8 cellular contexts compared by ENCODE assay signal in the genomic region with DNA sequence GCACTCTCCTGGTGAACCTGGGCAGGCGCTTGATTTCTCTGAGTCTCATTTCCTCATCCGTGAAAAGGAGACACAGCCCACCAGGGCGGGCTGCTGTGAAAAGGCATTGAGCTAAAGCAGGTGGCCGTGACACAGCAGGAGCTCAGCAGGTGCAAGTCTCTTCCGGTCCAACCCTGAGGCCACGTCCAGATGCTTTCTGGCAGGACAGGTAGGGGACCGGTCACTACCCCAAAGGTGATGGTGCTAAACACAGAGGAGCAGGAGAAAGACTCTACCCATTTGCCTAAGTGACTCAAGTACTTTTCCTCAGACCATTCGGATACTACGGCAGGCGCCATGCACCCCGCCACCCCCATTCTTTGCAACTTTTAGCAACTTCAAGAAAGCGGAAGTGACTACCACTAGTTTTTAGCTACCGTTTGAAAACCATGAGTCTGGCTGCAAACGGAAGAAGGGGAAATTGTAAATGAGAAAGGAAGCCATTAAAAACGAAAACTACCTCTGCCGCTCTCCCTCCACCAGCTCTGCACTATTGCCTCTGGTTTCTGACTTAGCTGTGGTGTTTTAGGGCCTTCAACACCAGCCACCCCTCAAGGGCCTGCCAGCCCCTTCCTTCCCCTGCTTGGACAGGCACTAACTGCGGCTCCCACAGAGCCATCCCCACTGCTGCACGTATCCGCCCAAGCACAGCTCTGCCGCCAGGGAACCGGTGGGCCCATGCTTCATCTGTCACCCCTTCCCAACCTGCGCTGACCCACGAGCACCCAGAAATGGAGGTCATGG. TPM values are rescaled to one million over a fixed set of nuclear protein-coding genes. Genes with fewer than 3 reads are reported as not detected.
DNase-seq lines count a peak whose midpoint lies in the region; ATAC-seq and TF ChIP-seq lines count a peak whose summit lies in the region.

No MANE protein-coding gene starts in this region.

- peak overlapping the region; percentile 74 for H3K4me3 ChIP-seq in CD8-positive, alpha-beta T cell (ENCODE audit: low read depth, low read length)

- TF ChIP-seq POLR2A in erythroblast (IDR thresholded peaks at IDR 0.05; ENCODE audit: low read length) = no peak

- peak; percentile 53 for ATAC-seq in CD8-positive, alpha-beta T cell
- ATAC-seq in GM19463 (IDR thresholded peaks at IDR 0.05; ENCODE audit: unreplicated experiment) = peak; percentile 37

- peaks cover 73% of the 10 kb centered on the region for H3K4me1 ChIP-seq in CD8-positive, alpha-beta T cell (ENCODE audit: insufficient read depth, low read length)

- intact Hi-C loops in CD8-positive, alpha-beta T cell (cut with DNase I, micrococcal nuclease) = loop anchor here (1.0 to 10.0 kb wide), 3 partner anchors 26 to 381 kb away; partner anchors contain the start of genes HSPBP1 (in 1 of the 2) and PPP1R12C (in 1 of the 2)

- peak in 6 of 7 experiments; percentile 45 to 83 (median 69) for DNase-seq in CD8-positive, alpha-beta T cell
- DNase-seq in NCI-H1092 (lab: John Stamatoyannopoulos, UW) (peak; percentile 17), erythroblast (lab: John Stamatoyannopoulos, UW) (peak; percentile 40 to 53), HFFc6 (no peak), occipital lobe (lab: John Stamatoyannopoulos, UW) (no peak)
- DNase-seq in activated CD4-positive, alpha-beta T cell treated with anti-CD3 and anti-CD28 coated beads, Interleukin-2, amount 50 U/mL, for 1 hour = peak; percentile 56
- peak; percentile 23 to 29 for DNase-seq in stimulated activated CD8-positive, alpha-beta memory T cell treated with anti-CD3 and anti-CD28 coated beads, Interleukin-15, amount 100 ng/mL, for 48 hours (ENCODE audit: low read depth in 2 of 2)

- no peaks in the 10 kb centered on the region for H3K9me3 ChIP-seq in CD8-positive, alpha-beta T cell (ENCODE audit: low read length)

- H3K9me3 Mint-ChIP-seq in CD8-positive, alpha-beta T cell = no peaks in the 10 kb centered on the region
- H3K9me3 Mint-ChIP-seq in HFFc6 = no peaks in the 10 kb centered on the region

- H3K27ac ChIP-seq in CD8-positive, alpha-beta T cell (ENCODE audit: low read depth, low read length) = peak overlapping the region; percentile 75

- no peaks in the 10 kb centered on the region for H3K27me3 Mint-ChIP-seq in CD8-positive, alpha-beta T cell (ENCODE audit: low read depth)
- no peaks in the 10 kb centered on the region; the same call in none of the 2 replicates for H3K27me3 Mint-ChIP-seq in HFFc6 (ENCODE audit: insufficient read depth)

- peaks cover 71% of the 10 kb centered on the region for H3K4me1 Mint-ChIP-seq in CD8-positive, alpha-beta T cell (ENCODE audit: low read depth)
- peaks cover 50% of the 10 kb centered on the region for H3K4me1 Mint-ChIP-seq in HFFc6 (ENCODE audit: low read depth)

- peaks cover 40% of the 10 kb centered on the region for H3K36me3 Mint-ChIP-seq in CD8-positive, alpha-beta T cell
- peaks cover 20% of the 10 kb centered on the region; the same call in 1 of the 2 replicates for H3K36me3 Mint-ChIP-seq in HFFc6 (ENCODE audit: low read depth)

- TF ChIP-seq CTCF in CD8-positive, alpha-beta T cell (IDR thresholded peaks at IDR 0.05) = no peak
- no peak for TF ChIP-seq CTCF in HFFc6 (IDR thresholded peaks at IDR 0.05)

- CTCF ChIA-PET in CD8-positive, alpha-beta T cell (lab: Charles Lee) = interaction anchor here (0.9 to 3.9 kb wide), 10 partner anchors 9 to 250 kb away, joined by 3 to 22 read pairs (median 4); partner anchors contain the start of gene HSPBP1

- peaks cover 4% of the 10 kb centered on the region for H3K36me3 ChIP-seq in CD8-positive, alpha-beta T cell (ENCODE audit: insufficient read depth, low read length)

- no peaks in the 10 kb centered on the region for H3K27me3 ChIP-seq in CD8-positive, alpha-beta T cell (ENCODE audit: insufficient read depth, low read length)

- POLR2A ChIA-PET in CD8-positive, alpha-beta T cell (lab: Charles Lee) = interaction anchor here (0.9 to 3.1 kb wide), 12 partner anchors 8 to 385 kb away, joined by 3 to 22 read pairs (median 5); partner anchors contain the start of genes HSPBP1, KMT5C, RPL28 and TMEM238

- H3K4me3 Mint-ChIP-seq in CD8-positive, alpha-beta T cell = peak overlapping the region; percentile 93
- H3K4me3 Mint-ChIP-seq in HFFc6 = no peak overlapping the region

- peak overlapping the region; percentile 98 for H3K27ac Mint-ChIP-seq in CD8-positive, alpha-beta T cell
- no peak overlapping the region for H3K27ac Mint-ChIP-seq in HFFc6

RNA-seq across cellular contexts. Expression of gene PPP6R1, which starts 4.8 kb away (rescaled TPM):
- 100 to 1,000 TPM; 163 to 172 TPM for total RNA-seq in CD8-positive, alpha-beta T cell
- total RNA-seq in HFFc6 (2021; fragmentation: NEBNext Ultra II Directional; extraction: Animal tissue kit (Norgen Biotek cat#: 25700)) = 10 to 100 TPM; 85.8 to 93.7 (median 88.9) TPM
- total RNA-seq in occipital lobe = 11.4 TPM

RNA-seq across cellular contexts. Expression of gene TMEM86B, which starts 25.5 kb away (rescaled TPM):
- total RNA-seq in CD8-positive, alpha-beta T cell = 1 to 10 TPM; 8.9 to 9.3 TPM
- 1 to 10 TPM; 1.8 to 2.7 (median 2.0) TPM for total RNA-seq in HFFc6 (2021; fragmentation: NEBNext Ultra II Directional; extraction: Animal tissue kit (Norgen Biotek cat#: 25700))
- 0.78 TPM for total RNA-seq in occipital lobe

RNA-seq across cellular contexts. Expression of gene HSPBP1, which starts 25.9 kb away (rescaled TPM):
- total RNA-seq in CD8-positive, alpha-beta T cell = 10 to 100 TPM; 18.8 to 18.9 TPM
- total RNA-seq in HFFc6 (2021; fragmentation: NEBNext Ultra II Directional; extraction: Animal tissue kit (Norgen Biotek cat#: 25700)) = 10 to 100 TPM; 37.5 to 43.1 (median 42.5) TPM
- 23.4 TPM for total RNA-seq in occipital lobe

RNA-seq across cellular contexts. Expression of gene BRSK1, which starts 29.8 kb away (rescaled TPM):
- total RNA-seq in CD8-positive, alpha-beta T cell = 1 to 10 TPM; 5.2 to 6.0 TPM
- 10 to 100 TPM; 10.9 to 12.0 (median 11.3) TPM for total RNA-seq in HFFc6 (2021; fragmentation: NEBNext Ultra II Directional; extraction: Animal tissue kit (Norgen Biotek cat#: 25700))
- 67.1 TPM for total RNA-seq in occipital lobe

RNA-seq across cellular contexts. Expression of gene PTPRH, which starts 44.7 kb away (rescaled TPM):
- not detected for total RNA-seq in CD8-positive, alpha-beta T cell
- 1 to 10 TPM in 1 of 6 experiments, under 1 TPM in 5; 0.45 to 1.0 (median 0.59) TPM for total RNA-seq in HFFc6 (2021; fragmentation: NEBNext Ultra II Directional; extraction: Animal tissue kit (Norgen Biotek cat#: 25700))
- 0.47 TPM for total RNA-seq in occipital lobe

Comparison
In these comparisons a context has a peak if more than half of its experiments do, and no peak if none do; other contexts are left out.
1. DNase-seq: peak in CD8-positive, alpha-beta T cell (6 of 7), NCI-H1092 (single experiment), activated CD4-positive, alpha-beta T cell treated with anti-CD3 and anti-CD28 coated beads, Interleukin-2, amount 50 U/mL, for 1 hour (single experiment), erythroblast (2 of 2) and stimulated activated CD8-positive, alpha-beta memory T cell treated with anti-CD3 and anti-CD28 coated beads, Interleukin-15, amount 100 ng/mL, for 48 hours (2 of 2); none in HFFc6 (single experiment) and occipital lobe (single experiment).